Comparison of ENCODE assay signal across 1 cellular context in the genomic region with DNA sequence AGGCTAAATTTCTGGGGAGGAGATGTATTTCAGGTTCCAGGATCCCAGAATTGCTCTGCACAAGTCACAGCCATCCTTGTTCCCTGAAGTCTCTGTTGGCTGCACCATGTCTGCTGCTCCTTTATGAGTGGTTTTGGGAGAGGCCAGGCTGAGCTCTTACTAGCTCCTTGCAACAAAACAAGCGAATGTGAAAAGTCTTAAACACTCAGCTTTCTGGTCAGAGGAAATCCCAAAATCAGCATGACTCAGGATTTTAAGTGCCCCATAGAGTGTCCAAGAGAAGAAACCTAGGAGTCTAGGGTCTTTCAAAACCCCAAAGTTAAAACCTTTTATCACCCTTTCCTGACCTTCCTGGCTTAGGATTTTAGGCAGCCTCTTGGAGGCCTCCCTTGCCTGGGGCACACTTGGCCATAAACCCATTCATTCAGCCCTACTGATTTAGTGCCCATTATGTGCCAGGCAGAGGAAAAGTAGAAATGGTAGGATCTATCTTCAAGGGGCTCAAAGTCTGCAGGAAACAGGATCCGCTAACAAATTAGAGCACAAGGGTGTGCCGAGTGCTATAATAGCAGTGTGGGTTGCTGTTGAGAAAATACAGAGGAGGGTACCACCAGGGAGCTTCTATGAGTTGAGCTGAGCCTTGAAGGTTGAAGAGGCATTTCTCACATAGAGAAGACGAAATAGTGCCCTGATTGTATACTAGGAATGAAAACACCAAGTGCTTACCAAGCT.
TF ChIP-seq lines count a peak whose summit lies in the region.

No MANE protein-coding gene starts in this region.

TF ChIP-seq in HepG2, 621 proteins besides CTCF, POLR2A, EP300 and RAD21:
- TF ChIP-seq HNRNPH1 (optimal IDR thresholded peaks at IDR 0.05; ENCODE audit: low read depth, low read length) (no peak), NFE2L2 (IDR thresholded peaks at IDR 0.05; ENCODE audit: low read length) (peak; percentile 33; the same call in 1 of the 2 replicates), CBX2 (IDR thresholded peaks at IDR 0.05; ENCODE audit: low read depth, low read length) (0 out of 2 replicates have a peak, but pooled peaks have one; percentile 6), CBX2 (CRISPR knock-in tag; IDR thresholded peaks at IDR 0.05; ENCODE audit: low read depth) (no peak), ZNF350 (CRISPR knock-in tag; IDR thresholded peaks at IDR 0.05; ENCODE audit: borderline replicate concordance, low read depth) (no peak), MYC (CRISPR knock-in tag; IDR thresholded peaks at IDR 0.05; ENCODE audit: borderline replicate concordance) (no peak), FOXK2 (IDR thresholded peaks at IDR 0.05) (no peak), ATF7-NPFF (CRISPR knock-in tag; IDR thresholded peaks at IDR 0.05; ENCODE audit: low read depth) (peak; percentile 28; the same call in 1 of the 2 replicates), ZFP36L2 (CRISPR knock-in tag; IDR thresholded peaks at IDR 0.05) (no peak)
TF ChIP-seq in HepG2: peak in this region for 3.
